22 cellular contexts compared by ENCODE assay signal in genomic region chr17:13416748-13417363, GRCh38.
"Had no signal": no experiment of that assay in that cellular context is flagged by ENCODE, and none has a peak within 500 bp of the region (broad histone marks: within the 10 kb centered on the region; RNA-seq: fewer than 3 reads in every experiment).

No MANE protein-coding gene starts in this region.

- DNase-seq: activated CD4-positive, alpha-beta memory T cell treated with anti-CD3 and anti-CD28 coated beads for 36 hours; activated CD4-positive, alpha-beta T cell treated with anti-CD3 and anti-CD28 coated beads, Interleukin-2, amount 10 ng/mL, durations not matched to agents 7 days and 5 days; activated CD4-positive, CD25-positive, alpha-beta regulatory T cell; activated CD8-positive, alpha-beta memory T cell treated with anti-CD3 and anti-CD28 coated beads, Interleukin-2, amount 50 U/mL, for 4 hours; activated gamma-delta T cell treated with Interleukin-2 at 50 U/mL for 16 hours; activated naive CD4-positive, alpha-beta T cell treated with anti-CD3 and anti-CD28 coated beads, Interleukin-2, amount 10 ng/mL, durations not matched to agents 7 days and 5 days; activated naive CD8-positive, alpha-beta T cell treated with anti-CD3 and anti-CD28 coated beads for 36 hours; activated T-cell treated with anti-CD3 and anti-CD28 coated beads, Interleukin-2, amount 50 U/mL, for 72 hours; central memory CD4-positive, alpha-beta T cell; MV-4-11; NCI-H1436; NCI-H1694 treated with DMSO at 0.1 percent for 48 hours; NCI-H345; NCI-H510A; NCI-H526 treated with DMSO at 0.1 percent for 48 hours; NCI-H82; RPMI8226; T-cell; T-helper 2 cell; T1000 had no signal

- H3K4me2 ChIP-seq: KMS-11 had no signal

- H3K27ac ChIP-seq: KMS-11 had no signal

- H3K36me3 ChIP-seq: MG63 had no signal

- ATAC-seq: activated T-cell treated with anti-CD3 and anti-CD28 coated beads, Interleukin-2, amount 50 U/mL, for 72 hours; T-cell had no signal

- H3K9me3 ChIP-seq: MG63 had no signal

- H3K4me3 ChIP-seq: MG63 had no signal

- H3K27me3 ChIP-seq: MG63 had no signal
